Comparison of ENCODE assay signal across 8 cellular contexts in genomic region chr3:4981160-4981687, GRCh38. TPM values are rescaled to one million over a fixed set of nuclear protein-coding genes. Genes with fewer than 3 reads are reported as not detected.
DNase-seq lines count a peak whose midpoint lies in the region; ATAC-seq and TF ChIP-seq lines count a peak whose summit lies in the region.

No MANE protein-coding gene starts in this region.

- no peak for TF ChIP-seq CTCF in WERI-Rb-1 (IDR thresholded peaks at IDR 0.05; ENCODE audit: low read depth, low read length)
- TF ChIP-seq CTCF in fibroblast of villous mesenchyme (IDR thresholded peaks at IDR 0.05; ENCODE audit: insufficient read depth, low read depth, low read length): no peak
- TF ChIP-seq CTCF in smooth muscle cell (IDR thresholded peaks at IDR 0.05; ENCODE audit: borderline replicate concordance, insufficient read depth, poor library complexity, severe bottlenecking): no peak

- DNase-seq in HAP-1 (ENCODE audit: low spot score in 2 of 2) (no peak), WERI-Rb-1 (no peak), fibroblast of villous mesenchyme (ENCODE audit: low read depth) (no peak), smooth muscle cell (lab: John Stamatoyannopoulos, UW; ENCODE audit: unreplicated experiment) (no peak), GOT3 (lab: John Stamatoyannopoulos, UW) (no peak), NCI-H2081 (lab: John Stamatoyannopoulos, UW) (no peak)
- DNase-seq in activated CD4-positive, alpha-beta T cell treated with anti-CD3 and anti-CD28 coated beads for 48 hours: no peak

- H3K4me2 ChIP-seq in smooth muscle cell: peak overlapping the region; percentile 99

- no peaks in the 10 kb centered on the region for H3K27me3 ChIP-seq in HAP-1 (ENCODE audit: low read depth)
- H3K27me3 ChIP-seq in WERI-Rb-1 (ENCODE audit: insufficient read depth, low read depth, severe bottlenecking): no peaks in the 10 kb centered on the region
- H3K27me3 ChIP-seq in smooth muscle cell (ENCODE audit: low read depth): no peaks in the 10 kb centered on the region

- H3K79me2 ChIP-seq in smooth muscle cell (ENCODE audit: low read depth): peaks cover 59% of the 10 kb centered on the region

- peaks cover 48% of the 10 kb centered on the region for H4K20me1 ChIP-seq in smooth muscle cell (ENCODE audit: low read depth)

- ATAC-seq in HG03108 (IDR thresholded peaks at IDR 0.05; ENCODE audit: unreplicated experiment): no peak

- no peak overlapping the region for H2AFZ ChIP-seq in smooth muscle cell (ENCODE audit: low read depth)

- peak overlapping the region; percentile 98 for H3K9ac ChIP-seq in smooth muscle cell (ENCODE audit: low read depth)

- H3K4me1 ChIP-seq in HAP-1 (peaks cover 23% of the 10 kb centered on the region), smooth muscle cell (ENCODE audit: low read depth) (peaks cover 25% of the 10 kb centered on the region)

- peak overlapping the region; percentile 32; the same call in 1 of the 2 replicates for H3K27ac ChIP-seq in WERI-Rb-1
- peak overlapping the region; percentile 99 for H3K27ac ChIP-seq in smooth muscle cell (ENCODE audit: low read depth)

- H3K36me3 ChIP-seq in HAP-1 (replicated peaks) (peaks cover 26% of the 10 kb centered on the region), WERI-Rb-1 (peaks cover 40% of the 10 kb centered on the region), smooth muscle cell (ENCODE audit: low read depth) (peaks cover 3% of the 10 kb centered on the region)

- H3F3A ChIP-seq in smooth muscle cell (ENCODE audit: low read depth): peaks cover 61% of the 10 kb centered on the region

- WGBS in smooth muscle cell (ENCODE audit: low lambda C conversion rate): 13% methylated on average over 3 of the region's 3 CpGs

- H3K4me3 ChIP-seq in HAP-1 (peak overlapping the region; percentile 7), WERI-Rb-1 (ENCODE audit: low read depth, low read length) (peak overlapping the region; percentile 98), fibroblast of villous mesenchyme (ENCODE audit: low read depth, low read length) (peak overlapping the region; percentile 100), smooth muscle cell (peak overlapping the region; percentile 73)

- in situ Hi-C loops in HAP-1 (cut with MboI; ENCODE audit: low sequenced_read_pairs): loop anchor here (25.0 kb wide), 1 partner anchor 669 kb away; the partner anchor contains the start of gene SETMAR

- H3K9me3 ChIP-seq in HAP-1: no peaks in the 10 kb centered on the region
- H3K9me3 ChIP-seq in WERI-Rb-1 (ENCODE audit: severe bottlenecking): no peaks in the 10 kb centered on the region
- no peaks in the 10 kb centered on the region for H3K9me3 ChIP-seq in smooth muscle cell (replicated peaks; ENCODE audit: low read depth)

RNA-seq across cellular contexts. Expression of gene BHLHE40, which starts 2.0 kb away (rescaled TPM):
- total RNA-seq in fibroblast of villous mesenchyme: 53.5 and 75.7 TPM in 2 replicates
- total RNA-seq in smooth muscle cell: 170 and 195 TPM in 2 replicates
- 209 and 241 TPM in 2 replicates for polyA plus RNA-seq in smooth muscle cell

Comparison
In these comparisons a context has a peak if more than half of its experiments do, and no peak if none do; other contexts are left out.
1. H3K4me3 ChIP-seq: peak in every context shown above with its lines; median percentile 100 in fibroblast of villous mesenchyme; 98 in WERI-Rb-1; 73 in smooth muscle cell; 7 in HAP-1.